Comparison of ENCODE assay signal across 22 cellular contexts in the genomic region with DNA sequence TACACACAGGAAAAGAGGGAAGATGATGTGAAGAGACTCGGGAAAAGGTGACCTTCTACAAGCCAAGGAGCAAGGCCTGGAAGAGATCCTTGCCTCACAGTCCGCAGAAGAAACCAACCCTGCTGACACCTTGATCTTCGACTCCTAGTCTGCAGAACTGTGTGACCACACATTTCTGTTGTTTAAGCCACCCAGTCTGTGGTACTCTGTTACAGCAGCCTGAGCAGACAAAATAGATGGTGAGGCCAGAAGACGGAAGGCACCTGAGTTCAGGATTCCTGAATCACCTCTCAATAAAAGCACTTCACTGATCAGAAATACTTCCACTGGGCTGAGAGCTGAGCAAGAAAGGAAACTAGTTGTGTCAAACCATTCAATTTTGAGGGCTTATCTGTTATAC.
DNase-seq lines count a peak whose midpoint lies in the region; ATAC-seq and TF ChIP-seq lines count a peak whose summit lies in the region.
"Had no signal": no experiment of that assay in that cellular context is flagged by ENCODE, and none has a peak within 500 bp of the region (broad histone marks: within the 10 kb centered on the region; RNA-seq: fewer than 3 reads in every experiment).

No MANE protein-coding gene starts in this region.

- peaks cover 90% of the 10 kb centered on the region for H3K4me1 Mint-ChIP-seq in activated CD4-positive, alpha-beta T cell treated with anti-CD3 and anti-CD28 coated beads for 36 hours
- peaks cover 90% of the 10 kb centered on the region for H3K4me1 Mint-ChIP-seq in CD4-positive, alpha-beta T cell (ENCODE audit: low read depth)
- H3K4me1 Mint-ChIP-seq in activated CD8-positive, alpha-beta T cell treated with anti-CD3 and anti-CD28 coated beads, Interleukin-2, amount 10 ng/mL, durations not matched to agents 7 days and 5 days (ENCODE audit: low read depth) = peaks cover 80% of the 10 kb centered on the region
- peaks cover 50% of the 10 kb centered on the region for H3K4me1 Mint-ChIP-seq in mesothelial cell of epicardium

- POLR2A ChIA-PET in activated CD4-positive, alpha-beta T cell treated with anti-CD3 and anti-CD28 coated beads for 36 hours (lab: Charles Lee) = no interaction called here
- POLR2A ChIA-PET in CD4-positive, alpha-beta T cell (lab: Charles Lee) = interaction anchor here (2.1 kb wide), 1 partner anchor 11 kb away, joined by 7 read pairs; no protein-coding TSS in a partner anchor
- POLR2A ChIA-PET in activated CD8-positive, alpha-beta T cell treated with anti-CD3 and anti-CD28 coated beads, Interleukin-2, amount 10 ng/mL, durations not matched to agents 7 days and 5 days (lab: Charles Lee) = no interaction called here

- DNase-seq in activated CD4-positive, alpha-beta T cell treated with anti-CD3 and anti-CD28 coated beads for 36 hours = no peak
- DNase-seq in activated CD4-positive, alpha-beta T cell treated with anti-CD3 and anti-CD28 coated beads, Interleukin-2, amount 50 U/mL, for 48 hours = no peak
- DNase-seq in CD4-positive, alpha-beta T cell = no peak
- DNase-seq in activated CD8-positive, alpha-beta T cell treated with anti-CD3 and anti-CD28 coated beads, Interleukin-2, amount 10 ng/mL, durations not matched to agents 7 days and 5 days = peak; percentile 54
- no peak for DNase-seq in mesothelial cell of epicardium (ENCODE audit: low spot score in 2 of 2, unreplicated experiment in 2 of 2)
- DNase-seq in right lobe of liver = no peak
- DNase-seq in ACHN = no peak
- DNase-seq: activated CD4-positive, CD25-positive, alpha-beta regulatory T cell; AML-193; amniotic stem cell; HFFc6; left lung; natural killer cell; NCI-H446 treated with DMSO at 0.1 percent for 48 hours; PC-3; small intestine; T1000; trophoblast cell had no signal

- TF ChIP-seq CTCF in CD4-positive, alpha-beta T cell (IDR thresholded peaks at IDR 0.05) = no peak
- TF ChIP-seq CTCF in mesothelial cell of epicardium (IDR thresholded peaks at IDR 0.05; ENCODE audit: unreplicated experiment) (no peak), right lobe of liver (IDR thresholded peaks at IDR 0.05) (no peak)

- TF ChIP-seq POLR2A in right lobe of liver (IDR thresholded peaks at IDR 0.05) = no peak

- H3K4me3 Mint-ChIP-seq in activated CD4-positive, alpha-beta T cell treated with anti-CD3 and anti-CD28 coated beads for 36 hours = no peak overlapping the region
- peak overlapping the region; percentile 77 for H3K4me3 Mint-ChIP-seq in CD4-positive, alpha-beta T cell
- H3K4me3 Mint-ChIP-seq in activated CD8-positive, alpha-beta T cell treated with anti-CD3 and anti-CD28 coated beads, Interleukin-2, amount 10 ng/mL, durations not matched to agents 7 days and 5 days = peak overlapping the region; percentile 43
- no peak overlapping the region for H3K4me3 Mint-ChIP-seq in mesothelial cell of epicardium
- H3K4me3 Mint-ChIP-seq: GM23338, HFFc6, natural killer cell had no signal

- intact Hi-C loops in activated CD4-positive, alpha-beta T cell treated with anti-CD3 and anti-CD28 coated beads for 36 hours (cut with DNase I, micrococcal nuclease) = loop anchor here in 1 of 2 experiments (5.0 kb wide), 1 partner anchor 284 kb away; no protein-coding TSS in a partner anchor
- intact Hi-C loops in CD4-positive, alpha-beta T cell (cut with DNase I, micrococcal nuclease) = loop anchor here in 1 of 2 experiments (5.0 kb wide), 2 partner anchors 36 to 39 kb away; no protein-coding TSS in a partner anchor
- intact Hi-C loops in right lobe of liver (cut with DNase I) = no loop called here

- ATAC-seq in activated CD4-positive, alpha-beta T cell treated with anti-CD3 and anti-CD28 coated beads for 36 hours = no peak
- ATAC-seq in CD4-positive, alpha-beta T cell (ENCODE audit: poor library complexity) = peak; percentile 42
- peak; percentile 76 for ATAC-seq in activated CD8-positive, alpha-beta T cell treated with anti-CD3 and anti-CD28 coated beads, Interleukin-2, amount 10 ng/mL, durations not matched to agents 7 days and 5 days
- ATAC-seq in right lobe of liver = no peak
- no peak for ATAC-seq in HG03378 (IDR thresholded peaks at IDR 0.05; ENCODE audit: unreplicated experiment)
- ATAC-seq: left lung, natural killer cell, PC-3, Right ventricle myocardium inferior had no signal

- no peak overlapping the region for H3K4me3 ChIP-seq in right lobe of liver
- H3K4me3 ChIP-seq: breast epithelium, GM23338, left lung had no signal

- H3K36me3 Mint-ChIP-seq in activated CD4-positive, alpha-beta T cell treated with anti-CD3 and anti-CD28 coated beads for 36 hours (ENCODE audit: low read depth) = peaks cover 44% of the 10 kb centered on the region
- H3K36me3 Mint-ChIP-seq in CD4-positive, alpha-beta T cell (ENCODE audit: low read depth) = peaks cover 33% of the 10 kb centered on the region
- H3K36me3 Mint-ChIP-seq in activated CD8-positive, alpha-beta T cell treated with anti-CD3 and anti-CD28 coated beads, Interleukin-2, amount 10 ng/mL, durations not matched to agents 7 days and 5 days (ENCODE audit: low read depth) = peaks cover 43% of the 10 kb centered on the region
- peaks cover 13% of the 10 kb centered on the region for H3K36me3 Mint-ChIP-seq in mesothelial cell of epicardium
- H3K36me3 Mint-ChIP-seq: natural killer cell had no signal

- H3K27me3 ChIP-seq in CD4-positive, alpha-beta T cell (ENCODE audit: control insufficient read depth, insufficient read depth, low read length) = no peaks in the 10 kb centered on the region
- H3K27me3 ChIP-seq in right lobe of liver = no peaks in the 10 kb centered on the region
- H3K27me3 ChIP-seq: breast epithelium, left lung had no signal

- no peaks in the 10 kb centered on the region for H3K36me3 ChIP-seq in right lobe of liver
- H3K36me3 ChIP-seq: breast epithelium, left lung had no signal

- peaks cover 4% of the 10 kb centered on the region for H3K9me3 Mint-ChIP-seq in activated CD4-positive, alpha-beta T cell treated with anti-CD3 and anti-CD28 coated beads for 36 hours (ENCODE audit: low read depth)
- H3K9me3 Mint-ChIP-seq in CD4-positive, alpha-beta T cell = no peaks in the 10 kb centered on the region
- peaks cover 17% of the 10 kb centered on the region for H3K9me3 Mint-ChIP-seq in activated CD8-positive, alpha-beta T cell treated with anti-CD3 and anti-CD28 coated beads, Interleukin-2, amount 10 ng/mL, durations not matched to agents 7 days and 5 days (ENCODE audit: insufficient read depth)
- H3K9me3 Mint-ChIP-seq in mesothelial cell of epicardium = peaks cover 9% of the 10 kb centered on the region
- H3K9me3 Mint-ChIP-seq: HFFc6 had no signal

- in situ Hi-C loops in ACHN (cut with HindIII; ENCODE audit: low pct_ligation_motif_present, low pct_unique_long_range_greater_than_20kb, low sequenced_read_pairs) = no loop called here

- WGBS in right lobe of liver (ENCODE audit: insufficient coverage, low coverage, low lambda C conversion rate, missing lambda C conversion rate) = 84% methylated on average over 2 of the region's 4 CpGs

- no peaks in the 10 kb centered on the region for H3K27me3 Mint-ChIP-seq in activated CD4-positive, alpha-beta T cell treated with anti-CD3 and anti-CD28 coated beads for 36 hours
- H3K27me3 Mint-ChIP-seq in CD4-positive, alpha-beta T cell = no peaks in the 10 kb centered on the region
- H3K27me3 Mint-ChIP-seq in activated CD8-positive, alpha-beta T cell treated with anti-CD3 and anti-CD28 coated beads, Interleukin-2, amount 10 ng/mL, durations not matched to agents 7 days and 5 days (ENCODE audit: low read depth) = no peaks in the 10 kb centered on the region
- H3K27me3 Mint-ChIP-seq in mesothelial cell of epicardium (ENCODE audit: low read depth) = no peaks in the 10 kb centered on the region

- peak overlapping the region; percentile 73 for H3K27ac Mint-ChIP-seq in activated CD4-positive, alpha-beta T cell treated with anti-CD3 and anti-CD28 coated beads for 36 hours
- H3K27ac Mint-ChIP-seq in CD4-positive, alpha-beta T cell = peak overlapping the region; percentile 99
- peak overlapping the region; percentile 82 for H3K27ac Mint-ChIP-seq in activated CD8-positive, alpha-beta T cell treated with anti-CD3 and anti-CD28 coated beads, Interleukin-2, amount 10 ng/mL, durations not matched to agents 7 days and 5 days
- H3K27ac Mint-ChIP-seq in mesothelial cell of epicardium = peak overlapping the region; percentile 73
- H3K27ac Mint-ChIP-seq: GM23338, HFFc6, natural killer cell had no signal

- peaks cover 0 to 9% (median 0%) of the 10 kb centered on the region in 4 donors for H3K4me1 ChIP-seq in right lobe of liver
- H3K4me1 ChIP-seq: breast epithelium, left lung had no signal

- CTCF ChIA-PET in activated CD4-positive, alpha-beta T cell treated with anti-CD3 and anti-CD28 coated beads for 36 hours (lab: Charles Lee) = interaction anchor here (1.4 kb wide), 1 partner anchor 26 kb away, joined by 3 read pairs; no protein-coding TSS in a partner anchor
- CTCF ChIA-PET in CD4-positive, alpha-beta T cell (lab: Charles Lee) = no interaction called here
- CTCF ChIA-PET in activated CD8-positive, alpha-beta T cell treated with anti-CD3 and anti-CD28 coated beads, Interleukin-2, amount 10 ng/mL, durations not matched to agents 7 days and 5 days (lab: Charles Lee) = interaction anchor here (1.0 to 3.8 kb wide), 3 partner anchors 8 to 121 kb away, joined by 3 to 20 read pairs (median 4); no protein-coding TSS in a partner anchor

- no peak overlapping the region for H3K27ac ChIP-seq in CD4-positive, alpha-beta T cell (ENCODE audit: low read depth, low read length)
- no peak overlapping the region for H3K27ac ChIP-seq in right lobe of liver
- H3K27ac ChIP-seq: breast epithelium, left lung had no signal

- H3K9me3 ChIP-seq in CD4-positive, alpha-beta T cell (ENCODE audit: control insufficient read depth, low read length) = no peaks in the 10 kb centered on the region
- H3K9me3 ChIP-seq in right lobe of liver = no peaks in the 10 kb centered on the region
- H3K9me3 ChIP-seq: left lung had no signal

Comparison
In these comparisons a context has a peak if more than half of its experiments do, and no peak if none do; other contexts are left out.
1. ATAC-seq: peak in CD4-positive, alpha-beta T cell (single experiment) and activated CD8-positive, alpha-beta T cell treated with anti-CD3 and anti-CD28 coated beads, Interleukin-2, amount 10 ng/mL, durations not matched to agents 7 days and 5 days (single experiment); none in activated CD4-positive, alpha-beta T cell treated with anti-CD3 and anti-CD28 coated beads for 36 hours (single experiment), right lobe of liver (0 of 4) and HG03378 (single experiment).
2. H3K4me3 Mint-ChIP-seq: peak in CD4-positive, alpha-beta T cell (single experiment) and activated CD8-positive, alpha-beta T cell treated with anti-CD3 and anti-CD28 coated beads, Interleukin-2, amount 10 ng/mL, durations not matched to agents 7 days and 5 days (single experiment); none in activated CD4-positive, alpha-beta T cell treated with anti-CD3 and anti-CD28 coated beads for 36 hours (single experiment) and mesothelial cell of epicardium (single experiment).
3. Peak in every context shown above with its lines, with median percentiles within 50 percentile points of each other: H3K27ac Mint-ChIP-seq.